ENCODE assay signal across 9 cellular contexts in the genomic region with DNA sequence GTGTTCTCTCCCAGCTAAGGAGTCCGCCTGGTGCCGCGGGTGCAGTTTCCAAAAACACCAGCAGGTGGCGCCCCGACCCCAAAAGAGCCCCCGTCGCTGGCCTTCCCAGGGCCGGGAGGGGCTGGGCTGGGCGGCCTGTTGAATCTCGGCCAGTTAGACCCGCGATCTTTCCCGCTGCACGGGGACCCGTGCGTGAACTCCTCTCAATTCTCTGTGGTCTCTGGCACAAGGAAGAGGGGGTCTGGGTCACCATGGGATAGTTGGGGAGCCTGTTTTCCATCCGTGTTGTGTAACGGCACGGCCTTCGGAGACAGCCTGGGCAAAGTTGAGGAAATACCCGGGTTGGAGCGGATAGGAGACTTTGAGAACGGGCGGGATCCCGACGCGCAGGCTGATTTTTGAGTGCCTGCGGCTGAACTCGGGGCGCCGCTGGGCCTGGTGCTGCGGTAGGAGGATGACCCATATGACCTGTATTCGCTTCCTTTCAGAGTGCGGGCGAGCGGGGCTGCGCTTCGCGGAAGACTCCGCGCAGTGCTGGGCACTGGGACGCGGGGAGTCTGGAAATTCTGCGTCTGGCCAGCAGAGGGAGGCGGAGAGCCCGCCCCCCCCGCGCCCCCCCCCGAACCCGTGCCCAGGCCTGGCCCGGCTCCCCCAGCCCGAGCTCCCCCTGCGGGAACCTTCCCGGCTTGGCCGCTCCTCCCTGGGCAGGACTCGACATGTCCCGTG. TPM values are rescaled to one million over a fixed set of nuclear protein-coding genes. Genes with fewer than 3 reads are reported as not detected.
DNase-seq lines count a peak whose midpoint lies in the region; ATAC-seq, FAIRE-seq and TF ChIP-seq lines count a peak whose summit lies in the region.
"Had no signal": no experiment of that assay in that cellular context is flagged by ENCODE, and none has a peak within 500 bp of the region (broad histone marks: within the 10 kb centered on the region; RNA-seq: fewer than 3 reads in every experiment).

No MANE protein-coding gene starts in this region.

- TF ChIP-seq CTCF in BJ (IDR thresholded peaks at IDR 0.05; ENCODE audit: insufficient read depth, low read depth, low read length), result peak; percentile 98
- TF ChIP-seq CTCF in endothelial cell of umbilical vein (IDR thresholded peaks at IDR 0.05; ENCODE audit: extremely low read depth in 1 of 2, insufficient read depth in 1 of 2, low read depth in 1 of 2, low read length in 2 of 2), result peak; percentile 93 to 98

- H3K27me3 ChIP-seq in BJ (ENCODE audit: control insufficient read depth, insufficient read depth, low read length) (peaks cover 5% of the 10 kb centered on the region), endothelial cell of umbilical vein (ENCODE audit: control insufficient read depth in 2 of 2, insufficient read depth in 2 of 2, low read length in 2 of 2) (peaks cover 2% of the 10 kb centered on the region in 2 experiments)

- H3K9ac ChIP-seq in endothelial cell of umbilical vein (replicated peaks; ENCODE audit: extremely low read depth, insufficient read depth, low read length), result peak overlapping the region; percentile 85

- no TSS peak for BruUV-seq in endothelial cell of umbilical vein (replicated peaks; lab: Mats Ljungman, UMichigan)

- no peaks in the 10 kb centered on the region for H4K20me1 ChIP-seq in endothelial cell of umbilical vein (replicated peaks; ENCODE audit: control insufficient read depth, extremely low read depth, insufficient read depth, low read length)

- POLR2A ChIA-PET in BJ (lab: Charles Lee), result no interaction called here
- POLR2A ChIA-PET in endothelial cell of umbilical vein (lab: Charles Lee), result interaction anchor here (0.6 kb wide), 1 partner anchor 117 kb away, joined by 5 read pairs; no protein-coding TSS in a partner anchor

- intact Hi-C loops in endothelial cell of umbilical vein (cut with micrococcal nuclease), result loop anchor here (1.0 kb wide), 4 partner anchors 57 to 370 kb away; no protein-coding TSS in a partner anchor

- FAIRE-seq in endothelial cell of umbilical vein (lab: Jason Lieb, UNC), result peak; percentile 90
- FAIRE-seq: TTC549 had no signal

- H3K4me2 ChIP-seq in endothelial cell of umbilical vein (ENCODE audit: insufficient read depth, low read length), result peak overlapping the region; percentile 97

- TF ChIP-seq POLR2A in endothelial cell of umbilical vein (IDR thresholded peaks at IDR 0.05; ENCODE audit: low read depth, low read length), result no peak

- DNase-seq in BJ (ENCODE audit: low read depth) (peak; percentile 9), NOMO-1 (lab: John Stamatoyannopoulos, UW; ENCODE audit: unreplicated experiment in 2 of 2) (peak; percentile 50 to 75), endothelial cell of umbilical vein (ENCODE audit: low read depth, low spot score) (peak; percentile 82), middle frontal gyrus (ENCODE audit: extremely low spot score, low spot score) (peak; percentile 89)
- peak; percentile 99 for DNase-seq in activated CD8-positive, alpha-beta memory T cell treated with anti-CD3 and anti-CD28 coated beads, Interleukin-2, amount 50 U/mL, for 48 hours
- peak; percentile 71 to 83 for DNase-seq in stimulated activated CD8-positive, alpha-beta memory T cell treated with anti-CD3 and anti-CD28 coated beads, Interleukin-2, amount 100 ng/mL, for 1 hour (ENCODE audit: low read depth in 2 of 2)

- H3K4me1 ChIP-seq in endothelial cell of umbilical vein (ENCODE audit: control insufficient read depth, extremely low read depth, insufficient read depth, low read length), result peaks cover 3% of the 10 kb centered on the region

- peak overlapping the region; percentile 45 for H3K4me3 ChIP-seq in BJ (ENCODE audit: low read depth, low read length)
- peak overlapping the region; percentile 61 to 87 (median 83) for H3K4me3 ChIP-seq in endothelial cell of umbilical vein (replicated peaks in 1 of 3; ENCODE audit: insufficient read depth in 1 of 3, low read depth in 1 of 3, low read length in 3 of 3)

- CTCF ChIA-PET in BJ (lab: Yijun Ruan, JAX) (interaction anchor here (0.6 to 7.2 kb wide), 41 partner anchors 9 to 572 kb away, joined by 3 to 123 read pairs (median 6); partner anchors contain the start of gene PSD2), endothelial cell of umbilical vein (lab: Charles Lee) (interaction anchor here (0.6 to 4.7 kb wide), 63 partner anchors 8 to 559 kb away, joined by 3 to 235 read pairs (median 4); partner anchors contain the start of genes CXXC5, HBEGF and PSD2)

- H3K27ac ChIP-seq in endothelial cell of umbilical vein (ENCODE audit: insufficient read depth, low read depth, low read length), result no peak overlapping the region

- no peaks in the 10 kb centered on the region for H3K9me3 ChIP-seq in endothelial cell of umbilical vein (replicated peaks; ENCODE audit: control insufficient read depth, insufficient read depth, low read length)

- dilution Hi-C loops in endothelial cell of umbilical vein (cut with MboI; ENCODE audit: extremely low pct_ligation_motif_present, low sequenced_read_pairs), result no loop called here

- no peaks in the 10 kb centered on the region for H3K9me1 ChIP-seq in endothelial cell of umbilical vein (replicated peaks; ENCODE audit: control insufficient read depth, extremely low read depth, insufficient read depth, low read length)

- H3K79me2 ChIP-seq in endothelial cell of umbilical vein (ENCODE audit: control insufficient read depth, insufficient read depth, low read length), result no peaks in the 10 kb centered on the region

- peak overlapping the region; percentile 100 for H2AFZ ChIP-seq in endothelial cell of umbilical vein (ENCODE audit: low read depth, low read length)

- ATAC-seq in GM19351 (IDR thresholded peaks at IDR 0.05; ENCODE audit: unreplicated experiment) (peak; percentile 82), HG03571 (IDR thresholded peaks at IDR 0.05; ENCODE audit: unreplicated experiment) (peak; percentile 57)

- H3K36me3 ChIP-seq in BJ (ENCODE audit: control insufficient read depth, insufficient read depth, low read length) (no peaks in the 10 kb centered on the region), endothelial cell of umbilical vein (ENCODE audit: control insufficient read depth in 2 of 2, extremely low read depth in 1 of 2, insufficient read depth in 2 of 2, low read length in 2 of 2) (no peaks in the 10 kb centered on the region)

TF ChIP-seq in endothelial cell of umbilical vein, 7 proteins besides CTCF, POLR2A, EP300 and RAD21:
- TF ChIP-seq EZH2 (IDR thresholded peaks at IDR 0.05; ENCODE audit: borderline replicate concordance, low read depth, low read length, severe bottlenecking) (no peak), MYC (IDR thresholded peaks at IDR 0.05; ENCODE audit: low read depth, low read length) (no peak), GATA2 (IDR thresholded peaks at IDR 0.05; ENCODE audit: insufficient read depth, insufficient read length, low read depth, low read length) (no peak), POLR2AphosphoS5 (IDR thresholded peaks at IDR 0.05; ENCODE audit: insufficient read depth, low read depth, low read length) (no peak), FOS (IDR thresholded peaks at IDR 0.05; ENCODE audit: borderline replicate concordance, insufficient read depth, low read length) (no peak), JUN (IDR thresholded peaks at IDR 0.05; ENCODE audit: borderline replicate concordance, insufficient read depth, insufficient read length, low read depth) (no peak)
- TF ChIP-seq, protein P1, sequence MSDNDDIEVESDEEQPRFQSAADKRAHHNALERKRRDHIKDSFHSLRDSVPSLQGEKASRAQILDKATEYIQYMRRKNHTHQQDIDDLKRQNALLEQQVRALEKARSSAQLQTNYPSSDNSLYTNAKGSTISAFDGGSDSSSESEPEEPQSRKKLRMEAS (IDR thresholded peaks at IDR 0.05; ENCODE audit: insufficient read depth, insufficient read length), result no peak

RNA-seq across cellular contexts. Expression of gene PSD2, which starts 7.9 kb away (rescaled TPM):
- 0.04 and 0.06 TPM in 2 replicates for polyA plus RNA-seq in BJ (2011; rRNA removed)
- polyA minus RNA-seq in BJ (2011; rRNA and poly(A)+ RNA removed), result 0.15 TPM in 1 of 2 replicates, not detected in the other
- total RNA-seq in endothelial cell of umbilical vein, result not detected in 2 replicates
- polyA plus RNA-seq in endothelial cell of umbilical vein, result not detected in 2 replicates
- polyA plus RNA-seq in endothelial cell of umbilical vein (2011; cell fraction: cytosol; rRNA removed), result not detected in 2 replicates
- 0.04 TPM in 1 of 2 replicates, not detected in the other for polyA plus RNA-seq in endothelial cell of umbilical vein (2011; cell fraction: nucleus; rRNA removed)
- polyA plus RNA-seq in endothelial cell of umbilical vein (2012), result not detected in 2 replicates
- polyA minus RNA-seq in endothelial cell of umbilical vein, result 0.07 TPM in 1 of 2 replicates, not detected in the other
- polyA minus RNA-seq in endothelial cell of umbilical vein (2011; cell fraction: cytosol; rRNA and poly(A)+ RNA removed), result not detected
- not detected in 2 replicates for polyA minus RNA-seq in endothelial cell of umbilical vein (2011; cell fraction: nucleus; rRNA and poly(A)+ RNA removed)

Comparison
In these comparisons a context has a peak if more than half of its experiments do, and no peak if none do; other contexts are left out.
1. DNase-seq: peak in every context shown above with its lines; median percentile 99 in activated CD8-positive, alpha-beta memory T cell treated with anti-CD3 and anti-CD28 coated beads, Interleukin-2, amount 50 U/mL, for 48 hours; 89 in middle frontal gyrus; 82 in endothelial cell of umbilical vein; 77 in stimulated activated CD8-positive, alpha-beta memory T cell treated with anti-CD3 and anti-CD28 coated beads, Interleukin-2, amount 100 ng/mL, for 1 hour; 62 in NOMO-1; 9 in BJ.